Comparison of ENCODE assay signal across 8 cellular contexts in the genomic region with DNA sequence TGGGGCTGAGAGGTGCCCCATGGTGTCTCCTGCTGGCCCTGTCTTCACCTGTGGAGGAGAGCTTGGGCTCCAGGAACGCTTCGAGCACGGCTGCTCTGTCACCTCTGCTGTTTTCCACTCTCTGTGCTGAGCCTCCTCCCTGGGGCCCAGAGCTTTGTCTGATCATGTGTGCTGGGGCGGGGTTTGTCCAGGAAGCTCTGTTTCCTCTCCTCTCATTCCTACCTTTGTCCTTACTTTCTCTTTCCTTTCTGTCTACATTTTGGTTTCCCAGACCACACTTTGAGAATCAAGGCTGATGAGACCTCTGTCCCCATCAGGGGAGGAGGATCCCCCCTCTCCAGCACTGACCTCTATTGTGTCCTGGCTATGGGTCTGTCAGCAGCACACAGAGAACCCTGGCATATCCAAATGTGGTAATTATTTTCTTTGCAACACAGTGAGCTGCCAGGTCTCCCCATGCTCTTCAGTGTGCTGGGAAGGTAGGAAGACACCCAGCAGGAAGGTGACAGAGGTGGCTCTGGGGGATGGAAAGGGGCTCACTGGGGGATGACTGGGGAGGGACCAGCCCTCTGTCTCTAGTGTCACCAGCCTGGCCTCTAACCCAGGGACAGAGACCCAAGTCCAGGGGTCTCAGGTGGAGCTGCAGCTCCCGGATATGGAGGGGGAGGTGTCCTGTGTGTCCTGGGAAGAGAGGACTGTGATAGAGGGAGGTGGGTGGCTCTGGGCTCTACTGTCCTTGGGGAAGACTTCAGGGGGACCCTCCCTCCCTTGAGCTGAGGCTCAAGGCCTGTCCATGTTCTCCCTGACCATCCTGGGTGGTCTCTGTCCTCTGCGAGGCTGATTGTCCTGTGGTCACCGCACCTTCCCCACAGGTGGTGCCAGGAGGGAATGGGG. TPM values are rescaled to one million over a fixed set of nuclear protein-coding genes. Genes with fewer than 3 reads are reported as not detected.
A peak's percentile ranks its signal among the peaks of the same experiment; 100 is the strongest.
DNase-seq lines count a peak whose midpoint lies in the region; ATAC-seq and TF ChIP-seq lines count a peak whose summit lies in the region.

Gene CEACAM1 (minus strand): TSS at position 128 of the 894 bp plus-strand sequence. CDS start 107 bp downstream, at position 21.

- H3K27me3 ChIP-seq in Peyer's patch (no peaks in the 10 kb centered on the region), lower lobe of right lung (ENCODE audit: low read depth) (no peaks in the 10 kb centered on the region)

- peak; percentile 81 to 84 for ATAC-seq in lower lobe of right lung

- H3K4me3 ChIP-seq in Peyer's patch (peak within 1 kb of the TSS; percentile 1 to 69 (median 37)), lower lobe of right lung (peak within 1 kb of the TSS; percentile 48)

- peak within 1 kb of the TSS; percentile 72 for H3K27ac Mint-ChIP-seq in activated naive CD8-positive, alpha-beta T cell treated with anti-CD3 and anti-CD28 coated beads for 36 hours
- peak within 1 kb of the TSS; percentile 86 for H3K27ac Mint-ChIP-seq in stimulated activated naive CD8-positive, alpha-beta T cell treated with anti-CD3 and anti-CD28 coated beads, Interleukin-15, Interleukin-2, amounts not matched to agents 100 ng/mL and 50 ng/mL, for 24 hours

- no peaks in the 10 kb centered on the region for H3K9me3 ChIP-seq in Peyer's patch
- no peaks in the 10 kb centered on the region for H3K9me3 ChIP-seq in lower lobe of right lung

- peak; percentile 81 to 92 (median 85) for DNase-seq in Peyer's patch
- DNase-seq in activated naive CD8-positive, alpha-beta T cell treated with anti-CD3 and anti-CD28 coated beads for 36 hours = peak; percentile 58
- DNase-seq in lower lobe of right lung = peak; percentile 71
- no peak for DNase-seq in hypothalamus (lab: John Stamatoyannopoulos, UW)
- DNase-seq in pons (ENCODE audit: low spot score) = no peak
- no peak for DNase-seq in NCI-H748 treated with DMSO at 0.1 percent for 48 hours (lab: John Stamatoyannopoulos, UW)

- H3K36me3 ChIP-seq in Peyer's patch = no peaks in the 10 kb centered on the region
- no peaks in the 10 kb centered on the region for H3K36me3 ChIP-seq in lower lobe of right lung

- peaks cover 36% of the 10 kb centered on the region for H3K4me1 Mint-ChIP-seq in activated naive CD8-positive, alpha-beta T cell treated with anti-CD3 and anti-CD28 coated beads for 36 hours
- peaks cover 24% of the 10 kb centered on the region for H3K4me1 Mint-ChIP-seq in stimulated activated naive CD8-positive, alpha-beta T cell treated with anti-CD3 and anti-CD28 coated beads, Interleukin-15, Interleukin-2, amounts not matched to agents 100 ng/mL and 50 ng/mL, for 24 hours (ENCODE audit: low read depth)

- peak within 1 kb of the TSS; percentile 71 to 92 (median 79) for H3K27ac ChIP-seq in Peyer's patch
- H3K27ac ChIP-seq in lower lobe of right lung = peak within 1 kb of the TSS; percentile 74

- TF ChIP-seq POLR2A in GM18526 (IDR thresholded peaks at IDR 0.05; ENCODE audit: extremely low read depth, insufficient read length) = peak; percentile 31
- TF ChIP-seq POLR2A in Peyer's patch (IDR thresholded peaks at IDR 0.05) = peak; percentile 89 to 96

- H3K27me3 Mint-ChIP-seq in activated naive CD8-positive, alpha-beta T cell treated with anti-CD3 and anti-CD28 coated beads for 36 hours = no peaks in the 10 kb centered on the region
- H3K27me3 Mint-ChIP-seq in stimulated activated naive CD8-positive, alpha-beta T cell treated with anti-CD3 and anti-CD28 coated beads, Interleukin-15, Interleukin-2, amounts not matched to agents 100 ng/mL and 50 ng/mL, for 24 hours = no peaks in the 10 kb centered on the region

- H3K9me3 Mint-ChIP-seq in activated naive CD8-positive, alpha-beta T cell treated with anti-CD3 and anti-CD28 coated beads for 36 hours = no peaks in the 10 kb centered on the region
- H3K9me3 Mint-ChIP-seq in stimulated activated naive CD8-positive, alpha-beta T cell treated with anti-CD3 and anti-CD28 coated beads, Interleukin-15, Interleukin-2, amounts not matched to agents 100 ng/mL and 50 ng/mL, for 24 hours = no peaks in the 10 kb centered on the region

- peaks cover 0 to 12% (median 5%) of the 10 kb centered on the region in 4 donors for H3K4me1 ChIP-seq in Peyer's patch
- H3K4me1 ChIP-seq in lower lobe of right lung = peaks cover 23% of the 10 kb centered on the region

- TF ChIP-seq CTCF in Peyer's patch (IDR thresholded peaks at IDR 0.05) (no peak), lower lobe of right lung (IDR thresholded peaks at IDR 0.05) (no peak)

- H3K4me3 Mint-ChIP-seq in activated naive CD8-positive, alpha-beta T cell treated with anti-CD3 and anti-CD28 coated beads for 36 hours = peak within 1 kb of the TSS; percentile 70
- peak within 1 kb of the TSS; percentile 70 for H3K4me3 Mint-ChIP-seq in stimulated activated naive CD8-positive, alpha-beta T cell treated with anti-CD3 and anti-CD28 coated beads, Interleukin-15, Interleukin-2, amounts not matched to agents 100 ng/mL and 50 ng/mL, for 24 hours

- intact Hi-C loops in lower lobe of right lung (cut with DNase I) = no loop called here

- no peaks in the 10 kb centered on the region for H3K36me3 Mint-ChIP-seq in activated naive CD8-positive, alpha-beta T cell treated with anti-CD3 and anti-CD28 coated beads for 36 hours
- no peaks in the 10 kb centered on the region for H3K36me3 Mint-ChIP-seq in stimulated activated naive CD8-positive, alpha-beta T cell treated with anti-CD3 and anti-CD28 coated beads, Interleukin-15, Interleukin-2, amounts not matched to agents 100 ng/mL and 50 ng/mL, for 24 hours (ENCODE audit: low read depth)

RNA-seq across cellular contexts. Expression of gene CEACAM1, which starts in this region (rescaled TPM):
- total RNA-seq in Peyer's patch = 100 to 1,000 TPM in 2 of 4 donors, 10 to 100 TPM in 1, 1 to 10 TPM in 1; 5.0 to 146 (median 93.3) TPM
- total RNA-seq in activated naive CD8-positive, alpha-beta T cell treated with anti-CD3 and anti-CD28 coated beads for 36 hours = 1 to 10 TPM; 3.3 to 3.5 TPM
- 13.8 TPM for total RNA-seq in lower lobe of right lung

Comparison
In these comparisons a context has a peak if more than half of its experiments do, and no peak if none do; other contexts are left out.
1. DNase-seq: peak in Peyer's patch (3 of 3), activated naive CD8-positive, alpha-beta T cell treated with anti-CD3 and anti-CD28 coated beads for 36 hours (single experiment) and lower lobe of right lung (single experiment); none in hypothalamus (0 of 51), pons (single experiment) and NCI-H748 treated with DMSO at 0.1 percent for 48 hours (single experiment).